11 cellular contexts compared by ENCODE assay signal in the genomic region with DNA sequence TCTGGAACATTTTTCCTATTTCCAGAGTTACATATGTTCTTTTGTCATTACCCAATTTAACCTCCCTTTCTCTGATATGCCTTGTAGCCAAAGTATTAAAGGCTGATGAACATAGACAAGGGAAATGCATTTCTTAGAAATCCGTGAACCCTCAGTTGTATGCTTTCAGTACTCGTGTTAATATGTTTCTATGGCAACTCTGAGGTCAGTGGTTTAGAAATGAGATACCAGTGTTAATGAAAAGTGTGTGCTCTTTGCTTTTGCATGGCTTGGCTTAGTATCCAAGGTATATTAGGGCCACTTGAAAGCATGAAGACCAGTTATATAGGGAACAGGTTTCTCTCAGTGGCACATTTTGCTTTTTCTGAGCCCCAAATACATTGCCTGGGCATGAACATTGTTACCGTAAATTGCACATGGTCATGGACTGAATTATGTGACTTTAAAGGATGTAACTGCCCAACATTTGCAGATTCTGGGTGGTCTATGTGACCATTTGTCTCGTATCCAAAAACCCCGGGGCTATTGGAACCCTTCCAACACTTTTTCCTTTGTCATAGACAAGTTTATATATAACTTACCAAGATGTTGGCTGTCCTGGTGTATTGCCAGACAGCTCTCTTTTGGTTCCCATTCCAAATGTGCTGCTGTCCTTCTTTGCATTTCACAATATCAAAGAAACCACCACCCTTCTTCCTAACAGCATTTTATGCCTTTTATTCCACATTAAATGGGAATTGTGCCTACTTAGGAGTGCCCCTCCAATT.
DNase-seq lines count a peak whose midpoint lies in the region; ATAC-seq lines count a peak whose summit lies in the region.
"Had no signal": no experiment of that assay in that cellular context is flagged by ENCODE, and none has a peak within 500 bp of the region (broad histone marks: within the 10 kb centered on the region; RNA-seq: fewer than 3 reads in every experiment).

No MANE protein-coding gene starts in this region.

- H3K4me1 Mint-ChIP-seq in stimulated activated memory B cell treated with anti-CD40 and anti-IgM and Interleukin-4, amounts not matched to agents 10 μg/mL and 1 μg/mL and 100 μg/mL, for 72 hours = no peaks in the 10 kb centered on the region

- H3K9me3 Mint-ChIP-seq in stimulated activated memory B cell treated with anti-CD40 and anti-IgM and Interleukin-4, amounts not matched to agents 10 μg/mL and 1 μg/mL and 100 μg/mL, for 72 hours = no peaks in the 10 kb centered on the region
- H3K9me3 Mint-ChIP-seq: neural crest cell had no signal

- no peak overlapping the region for H3K27ac Mint-ChIP-seq in stimulated activated memory B cell treated with anti-CD40 and anti-IgM and Interleukin-4, amounts not matched to agents 10 μg/mL and 1 μg/mL and 100 μg/mL, for 72 hours

- no peaks in the 10 kb centered on the region for H3K27me3 Mint-ChIP-seq in stimulated activated memory B cell treated with anti-CD40 and anti-IgM and Interleukin-4, amounts not matched to agents 10 μg/mL and 1 μg/mL and 100 μg/mL, for 72 hours

- H3K27me3 ChIP-seq in HAP-1 (ENCODE audit: low read depth) (no peaks in the 10 kb centered on the region), adipocyte (replicated peaks; ENCODE audit: control insufficient read depth, insufficient read depth, low read length) (no peaks in the 10 kb centered on the region)

- no peak overlapping the region for H3K4me3 ChIP-seq in HAP-1
- no peak overlapping the region for H3K4me3 ChIP-seq in adipocyte (ENCODE audit: low read length)

- no peak overlapping the region for H3K9ac ChIP-seq in adipocyte (ENCODE audit: low read length)

- H3K4me1 ChIP-seq in HAP-1 (0 out of 2 replicates have a peak, but pooled peaks cover 2% of the 10 kb centered on the region), adipocyte (ENCODE audit: control insufficient read depth, insufficient read depth, low read length) (peaks cover 26% of the 10 kb centered on the region)

- peaks cover 3% of the 10 kb centered on the region for H3K36me3 Mint-ChIP-seq in stimulated activated memory B cell treated with anti-CD40 and anti-IgM and Interleukin-4, amounts not matched to agents 10 μg/mL and 1 μg/mL and 100 μg/mL, for 72 hours

- ATAC-seq in HG03439 (IDR thresholded peaks at IDR 0.05; ENCODE audit: unreplicated experiment) = no peak
- ATAC-seq in stimulated activated memory B cell treated with anti-CD40 and anti-IgM and Interleukin-4, amounts not matched to agents 10 μg/mL and 1 μg/mL and 100 μg/mL, for 72 hours = no peak

- DNase-seq in GM04504 (ENCODE audit: low read depth) (peak; percentile 8), HAP-1 (ENCODE audit: low spot score in 2 of 2) (peak; percentile 15 to 63), adipocyte (ENCODE audit: low read depth) (peak; percentile 64), left kidney (ENCODE audit: low read depth, low spot score) (peak; percentile 49), HPDE6-E6E7 (ENCODE audit: extremely low spot score) (no peak)
- DNase-seq: H7; NCI-H774; stimulated activated CD8-positive, alpha-beta memory T cell treated with anti-CD3 and anti-CD28 coated beads, Interleukin-4, amount 100 ng/mL, for 48 hours had no signal

- H3K4me3 Mint-ChIP-seq in stimulated activated memory B cell treated with anti-CD40 and anti-IgM and Interleukin-4, amounts not matched to agents 10 μg/mL and 1 μg/mL and 100 μg/mL, for 72 hours = no peak overlapping the region
- H3K4me3 Mint-ChIP-seq: neural crest cell had no signal

- in situ Hi-C loops in HAP-1 (cut with MboI; ENCODE audit: low sequenced_read_pairs) = no loop called here

- H3K9me3 ChIP-seq in HAP-1 (no peaks in the 10 kb centered on the region), adipocyte (ENCODE audit: control insufficient read depth, low read length) (no peaks in the 10 kb centered on the region)

- H3K36me3 ChIP-seq in HAP-1 (replicated peaks) (no peaks in the 10 kb centered on the region; the same call in 1 of the 2 replicates), adipocyte (ENCODE audit: control insufficient read depth, insufficient read depth, low read length, severe bottlenecking) (peaks cover 13% of the 10 kb centered on the region)
